ENCODE assay signal across 1 cellular context in the genomic region with DNA sequence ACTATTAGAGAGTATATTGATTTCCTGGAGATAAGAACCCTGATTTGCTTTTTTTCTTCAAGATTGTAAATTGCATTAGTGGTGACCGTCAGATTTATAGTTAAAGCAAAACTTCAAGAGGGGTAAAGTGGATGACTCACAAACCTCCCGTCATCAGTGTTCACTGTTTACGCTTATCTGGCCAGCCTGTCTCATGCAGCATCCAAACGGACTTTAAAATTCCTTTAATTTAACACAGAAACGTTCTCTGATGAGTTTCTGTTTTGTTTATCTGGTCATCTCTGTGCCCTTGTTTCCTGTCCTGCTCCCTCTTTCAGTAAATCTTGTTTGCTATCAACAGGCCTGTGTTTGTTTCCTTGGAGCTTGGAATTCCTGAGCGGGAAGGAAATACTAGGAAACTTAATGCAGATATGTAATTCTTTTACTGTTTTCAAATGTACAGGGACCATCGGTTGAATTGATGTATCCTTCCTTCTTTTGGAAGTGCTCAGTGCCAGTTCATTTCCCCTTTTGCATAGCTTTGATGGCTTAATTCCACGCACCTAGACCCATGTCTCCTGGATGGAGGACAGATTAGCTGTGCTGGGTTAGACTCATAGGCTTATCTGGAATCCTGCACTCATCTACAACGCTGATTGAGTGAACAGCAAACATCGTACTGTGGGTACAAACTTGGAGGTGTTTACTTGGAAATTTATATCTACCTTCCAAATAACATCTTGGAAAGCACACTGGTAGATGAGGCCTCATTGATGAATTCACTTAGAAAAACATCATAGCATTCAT.
TF ChIP-seq lines count a peak whose summit lies in the region.

No MANE protein-coding gene starts in this region.

TF ChIP-seq in IMR-90, 13 proteins besides CTCF, POLR2A, EP300 and RAD21:
- TF ChIP-seq RCOR1 (IDR thresholded peaks at IDR 0.05; ENCODE audit: insufficient replicate concordance, low read length): no peak
- TF ChIP-seq FOS (IDR thresholded peaks at IDR 0.05; ENCODE audit: low read depth, low read length): peak; percentile 61; the same call in 1 of the 2 replicates
- TF ChIP-seq ELK1 (IDR thresholded peaks at IDR 0.05; ENCODE audit: borderline replicate concordance, low read depth, low read length): no peak
